Comparison of ENCODE assay signal across 13 cellular contexts in genomic region chr7:75887669-75888369, GRCh38.
"Had no signal": no experiment of that assay in that cellular context is flagged by ENCODE, and none has a peak within 500 bp of the region (broad histone marks: within the 10 kb centered on the region; RNA-seq: fewer than 3 reads in every experiment).

No MANE protein-coding gene starts in this region.

- DNase-seq: activated CD4-positive, alpha-beta memory T cell treated with anti-CD3 and anti-CD28 coated beads for 36 hours; activated naive CD4-positive, alpha-beta T cell; dermis blood vessel endothelial cell; endodermal cell; kidney glomerular epithelial cell; mammary epithelial cell; mucosa of descending colon; stimulated activated CD4-positive, alpha-beta T cell treated with anti-CD3 and anti-CD28 coated beads, Interleukin-4, amount 100 ng/mL, for 24 hours; T1000 had no signal

- H3K4me3 ChIP-seq: mucosa of descending colon, stomach, tibial artery had no signal

- H3K9me3 Mint-ChIP-seq: activated CD4-positive, alpha-beta memory T cell treated with anti-CD3 and anti-CD28 coated beads for 36 hours; brain; endodermal cell; natural killer cell treated with Interleukin-12 subunit alpha and Interleukin-12 subunit beta and Interleukin-15 and Interleukin-18, amount 100 ng/mL, for 72 hours had no signal

- H3K27ac ChIP-seq: stomach had no signal

- H3K9me3 ChIP-seq: mucosa of descending colon, stomach, tibial artery had no signal

- H3K27me3 ChIP-seq: stomach, tibial artery had no signal

- ATAC-seq: mucosa of descending colon; natural killer cell treated with Interleukin-12 subunit alpha and Interleukin-12 subunit beta and Interleukin-15 and Interleukin-18, amount 100 ng/mL, for 72 hours had no signal

- H3K4me3 Mint-ChIP-seq: activated CD4-positive, alpha-beta memory T cell treated with anti-CD3 and anti-CD28 coated beads for 36 hours; brain; endodermal cell; natural killer cell treated with Interleukin-12 subunit alpha and Interleukin-12 subunit beta and Interleukin-15 and Interleukin-18, amount 100 ng/mL, for 72 hours had no signal

- H3K4me1 Mint-ChIP-seq: endodermal cell had no signal

- H3K36me3 Mint-ChIP-seq: natural killer cell treated with Interleukin-12 subunit alpha and Interleukin-12 subunit beta and Interleukin-15 and Interleukin-18, amount 100 ng/mL, for 72 hours had no signal

- H3K27ac Mint-ChIP-seq: activated CD4-positive, alpha-beta memory T cell treated with anti-CD3 and anti-CD28 coated beads for 36 hours; natural killer cell treated with Interleukin-12 subunit alpha and Interleukin-12 subunit beta and Interleukin-15 and Interleukin-18, amount 100 ng/mL, for 72 hours had no signal
